In genomic region chr7:156560075-156560474, GRCh38 we compare ENCODE assay signal across 13 cellular contexts.
A peak's percentile ranks its signal among the peaks of the same experiment; 100 is the strongest.
DNase-seq lines count a peak whose midpoint lies in the region; ATAC-seq and TF ChIP-seq lines count a peak whose summit lies in the region.
"Had no signal": no experiment of that assay in that cellular context is flagged by ENCODE, and none has a peak within 500 bp of the region (broad histone marks: within the 10 kb centered on the region; RNA-seq: fewer than 3 reads in every experiment).

No MANE protein-coding gene starts in this region.

- intact Hi-C loops in HCT116 (cut with micrococcal nuclease) = no loop called here

- no peaks in the 10 kb centered on the region for H3K79me2 ChIP-seq in HCT116 (ENCODE audit: insufficient read depth, low read length)

- H3K9ac ChIP-seq in HCT116 (ENCODE audit: low read length) = no peak overlapping the region

- H3K4me2 ChIP-seq in HCT116 (ENCODE audit: low read length) = no peak overlapping the region

- no peaks in the 10 kb centered on the region for H3K36me3 ChIP-seq in HCT116 (ENCODE audit: control insufficient read depth in 1 of 2, insufficient read depth in 2 of 2, low read length in 2 of 2)
- H3K36me3 ChIP-seq: left lung had no signal

- H2AFZ ChIP-seq in HCT116 (ENCODE audit: low read depth, low read length, poor library complexity, severe bottlenecking) = no peak overlapping the region

- RAD21 ChIA-PET in HCT116 (lab: Charles Lee; ENCODE audit: low non-redundant PET in 1 of 2, low total read pairs in 2 of 2, uncharacterized antibody in 2 of 2, unreplicated experiment in 2 of 2) = no interaction called here

- peak; percentile 93 for ATAC-seq in HCT116
- ATAC-seq in SK-N-SH treated with all-trans-retinoic acid at 6 μM for 48 hours = peak; percentile 67
- ATAC-seq in left lobe of liver = peak; percentile 55
- no peak for ATAC-seq in GM18505 (IDR thresholded peaks at IDR 0.05; ENCODE audit: unreplicated experiment)
- no peak for ATAC-seq in GM18873 (IDR thresholded peaks at IDR 0.05; ENCODE audit: low FRiP score, unreplicated experiment)
- ATAC-seq: left lung had no signal

- CTCF ChIA-PET in HCT116 (lab: Charles Lee) = no interaction called here

- POLR2A ChIA-PET in HCT116 (lab: Charles Lee) = no interaction called here

- TF ChIP-seq POLR2A in HCT116 (IDR thresholded peaks at IDR 0.05; ENCODE audit: borderline replicate concordance, extremely low read depth, insufficient read depth, insufficient read length) (no peak), GM18505 (IDR thresholded peaks at IDR 0.05; ENCODE audit: borderline replicate concordance, extremely low read depth, insufficient read depth, insufficient read length) (no peak)

- peak; percentile 3 for DNase-seq in DMS 273 treated with DMSO at 0.1 percent for 48 hours (lab: John Stamatoyannopoulos, UW)
- DNase-seq in HCT116 (ENCODE audit: low read depth, low spot score) = no peak
- DNase-seq in left lobe of liver (ENCODE audit: low spot score) = no peak
- no peak for DNase-seq in NCI-H2107 (lab: John Stamatoyannopoulos, UW)
- no peak for DNase-seq in GOT3 (lab: John Stamatoyannopoulos, UW)
- DNase-seq: activated CD4-positive, alpha-beta T cell treated with anti-CD3 and anti-CD28 coated beads for 4 hours; CD4-positive, CD25-positive, alpha-beta regulatory T cell; left lung; NCI-H1417 treated with DMSO at 0.1 percent for 48 hours had no signal

- peaks cover 0 to 4% of the 10 kb centered on the region in 2 experiments; a peak in 1 of 4 replicates for H3K4me1 ChIP-seq in HCT116 (ENCODE audit: control insufficient read depth in 1 of 2, insufficient read depth in 2 of 2, low read length in 2 of 2)
- H3K4me1 ChIP-seq: left lung had no signal

- H3K4me3 ChIP-seq in HCT116 (replicated peaks in 1 of 2; ENCODE audit: low read depth in 1 of 2, low read length in 2 of 2) = no peak overlapping the region
- H3K4me3 ChIP-seq: left lung, skin epidermis had no signal

- BruUV-seq in HCT116 (replicated peaks; lab: Mats Ljungman, UMichigan) = no TSS peak

- H3K27me3 ChIP-seq in HCT116 (ENCODE audit: insufficient read depth, low read length) = no peaks in the 10 kb centered on the region
- H3K27me3 ChIP-seq: left lung had no signal

- TF ChIP-seq CTCF in HCT116 (IDR thresholded peaks at IDR 0.05 in 2 of 3, conservative IDR thresholded peaks at IDR 0.05 in 1 of 3; ENCODE audit: borderline replicate concordance in 1 of 3, insufficient read depth in 1 of 3, low read depth in 2 of 3, low read length in 2 of 3) = peak; percentile 13 to 71 (median 61); a peak in 4 of 6 replicates

- no peaks in the 10 kb centered on the region; a peak in 1 of 4 replicates for H3K9me3 ChIP-seq in HCT116 (ENCODE audit: control insufficient read depth in 1 of 2, insufficient read depth in 1 of 2, low read depth in 1 of 2, low read length in 2 of 2)
- H3K9me3 ChIP-seq: left lung had no signal

- no peaks in the 10 kb centered on the region for H4K20me1 ChIP-seq in HCT116 (ENCODE audit: insufficient read depth)

- no peak overlapping the region for H3K27ac ChIP-seq in HCT116 (ENCODE audit: low read depth, low read length)
- H3K27ac ChIP-seq: left lung, skin epidermis had no signal

- H3K9me2 ChIP-seq in HCT116 (ENCODE audit: insufficient read depth) = no peaks in the 10 kb centered on the region

- peak; percentile 54 for TF ChIP-seq RAD21 in HCT116 (IDR thresholded peaks at IDR 0.05; ENCODE audit: low read depth)

TF ChIP-seq in HCT116, 20 proteins besides CTCF, POLR2A, EP300 and RAD21:
- TF ChIP-seq EGR1 (IDR thresholded peaks at IDR 0.05; ENCODE audit: low read depth) = no peak
- no peak for TF ChIP-seq REST (IDR thresholded peaks at IDR 0.05; ENCODE audit: low read depth)

TF ChIP-seq in SK-N-SH treated with all-trans-retinoic acid at 6 μM for 48 hours, 23 proteins besides CTCF, POLR2A, EP300 and RAD21:
- TF ChIP-seq BACH2 (CRISPR knock-in tag; IDR thresholded peaks at IDR 0.05; ENCODE audit: borderline replicate concordance) = no peak
- no peak for TF ChIP-seq CREB5 (CRISPR knock-in tag; IDR thresholded peaks at IDR 0.05; ENCODE audit: low read depth)
- TF ChIP-seq TSHZ2 (CRISPR knock-in tag; IDR thresholded peaks at IDR 0.05) = no peak
- TF ChIP-seq CSDC2 (CRISPR knock-in tag; IDR thresholded peaks at IDR 0.05) = no peak
TF ChIP-seq in SK-N-SH treated with all-trans-retinoic acid at 6 μM for 48 hours: peak in this region for 0.

Comparison
In these comparisons a context has a peak if more than half of its experiments do, and no peak if none do; other contexts are left out.
1. ATAC-seq: peak in HCT116 (single experiment), SK-N-SH treated with all-trans-retinoic acid at 6 μM for 48 hours (single experiment) and left lobe of liver (single experiment); none in GM18505 (single experiment) and GM18873 (single experiment).